21 cellular contexts compared by ENCODE assay signal in genomic region chr2:241003830-241004564, GRCh38. TPM values are rescaled to one million over a fixed set of nuclear protein-coding genes. Genes with fewer than 3 reads are reported as not detected.
DNase-seq lines count a peak whose midpoint lies in the region; ATAC-seq and FAIRE-seq lines count a peak whose summit lies in the region.
"Had no signal": no experiment of that assay in that cellular context is flagged by ENCODE, and none has a peak within 500 bp of the region (broad histone marks: within the 10 kb centered on the region; RNA-seq: fewer than 3 reads in every experiment).

No MANE protein-coding gene starts in this region.

- no peak overlapping the region for H3K4me3 ChIP-seq in H7 (ENCODE audit: insufficient read depth, low read depth, low read length)
- H3K4me3 ChIP-seq: MG63, SJCRH30 had no signal

- peaks cover 15% of the 10 kb centered on the region for H3K27me3 ChIP-seq in H7 (ENCODE audit: control insufficient read depth, insufficient read depth, low read length)
- H3K27me3 ChIP-seq: MG63, SJCRH30 had no signal

- no peaks in the 10 kb centered on the region for H3K36me3 ChIP-seq in H7 (replicated peaks; ENCODE audit: control insufficient read depth, insufficient read depth, low read length)

- peak; percentile 14 for FAIRE-seq in colon (lab: Jason Lieb, UNC)
- FAIRE-seq: D721Med, HTR-8/SVneo had no signal

- DNase-seq in activated T-cell treated with anti-CD3 and anti-CD28 coated beads, Interleukin-2, amount 50 U/mL, for 1 hour, result peak; percentile 15
- DNase-seq in activated T-cell treated with anti-CD3 and anti-CD28 coated beads for 4 hours, result no peak
- peak; percentile 18 for DNase-seq in H7
- peak; percentile 12 for DNase-seq in ureter (ENCODE audit: low spot score)
- DNase-seq in stimulated activated naive CD4-positive, alpha-beta T cell (lab: John Stamatoyannopoulos, UW), result no peak
- DNase-seq: C1 segment of cervical spinal cord, H9, IMR-90, Kasumi-1, MG63, NCI-H1048, NCI-H1436, NCI-H2029 treated with DMSO at 0.1 percent for 48 hours, NCI-H2171, NCI-H446, SJCRH30 had no signal

- no peak for ATAC-seq in GM18502 (IDR thresholded peaks at IDR 0.05; ENCODE audit: poor library complexity, unreplicated experiment)
- ATAC-seq: Panc1 had no signal

RNA-seq across cellular contexts. Expression of gene SNED1, which starts 5.6 kb away (rescaled TPM):
- total RNA-seq in H7 (2014; rRNA removed; shearing (Covaris generic)), result 0.52 and 1.1 TPM in 2 replicates
- 41.8 TPM for total RNA-seq in ureter

Comparison
In these comparisons a context has a peak if more than half of its experiments do, and no peak if none do; other contexts are left out.
1. DNase-seq: peak in activated T-cell treated with anti-CD3 and anti-CD28 coated beads, Interleukin-2, amount 50 U/mL, for 1 hour (single experiment), H7 (single experiment) and ureter (single experiment); none in activated T-cell treated with anti-CD3 and anti-CD28 coated beads for 4 hours (single experiment) and stimulated activated naive CD4-positive, alpha-beta T cell (0 of 6).
2. RNA of gene SNED1, which starts 5.6 kb away (total RNA-seq): 41.8 TPM in ureter (single experiment); 0.52 to 1.1 TPM in H7; every median in the first group is over 10 times any median in the second.